In genomic region chr14:22848391-22849164, GRCh38 we compare ENCODE assay signal across 9 cellular contexts. TPM values are rescaled to one million over a fixed set of nuclear protein-coding genes. Genes with fewer than 3 reads are reported as not detected.
DNase-seq lines count a peak whose midpoint lies in the region; ATAC-seq and TF ChIP-seq lines count a peak whose summit lies in the region.
"Had no signal": no experiment of that assay in that cellular context is flagged by ENCODE, and none has a peak within 500 bp of the region (broad histone marks: within the 10 kb centered on the region; RNA-seq: fewer than 3 reads in every experiment).

No MANE protein-coding gene starts in this region.

- no peaks in the 10 kb centered on the region for H3K27me3 ChIP-seq in ascending aorta
- no peaks in the 10 kb centered on the region for H3K27me3 ChIP-seq in gastrocnemius medialis

- H3K9me3 ChIP-seq in ascending aorta (no peaks in the 10 kb centered on the region), gastrocnemius medialis (no peaks in the 10 kb centered on the region)

- TF ChIP-seq CTCF in GM13976 (IDR thresholded peaks at IDR 0.05; ENCODE audit: borderline replicate concordance, control extremely low read depth, extremely low read depth, insufficient read depth, missing control alignments) (no peak), ascending aorta (IDR thresholded peaks at IDR 0.05) (no peak), gastrocnemius medialis (IDR thresholded peaks at IDR 0.05 in 4 of 5, conservative IDR thresholded peaks at IDR 0.05 in 1 of 5) (no peak)

- peaks cover 33% of the 10 kb centered on the region in 2 donors for H3K36me3 ChIP-seq in ascending aorta
- H3K36me3 ChIP-seq in gastrocnemius medialis: peaks cover 0 to 5% of the 10 kb centered on the region in 2 donors

- H3K4me3 ChIP-seq in ascending aorta (peak overlapping the region; percentile 3 to 32), gastrocnemius medialis (peak overlapping the region in 1 of 4 donors; percentile 8)

- in situ Hi-C loops in GM13976 (cut with MboI; ENCODE audit: low sequenced_read_pairs, unreplicated experiment): no loop called here
- in situ Hi-C loops in gastrocnemius medialis (cut with MboI; ENCODE audit: low sequenced_read_pairs in 4 of 4): no loop called here

- H3K4me1 ChIP-seq in ascending aorta (peaks cover 48 to 66% of the 10 kb centered on the region in 2 donors), gastrocnemius medialis (peaks cover 42 to 47% of the 10 kb centered on the region in 2 donors)

- peak overlapping the region; percentile 87 to 91 for H3K27ac ChIP-seq in ascending aorta
- H3K27ac ChIP-seq in gastrocnemius medialis: peak overlapping the region; percentile 69 to 80 (median 78)

- intact Hi-C loops in ascending aorta (cut with DNase I) (loop anchor here (2.0 to 10.0 kb wide), 2 partner anchors 260 to 1374 kb away; partner anchors contain the start of genes DAD1, RAB2B and TOX4), left ventricle myocardium superior (cut with micrococcal nuclease) (no loop called here), gastrocnemius medialis (cut with DNase I; ENCODE audit: low total_unique reads) (loop anchor here (1.0 kb wide), 1 partner anchor 10 kb away; no protein-coding TSS in a partner anchor)

- peak; percentile 57 for ATAC-seq in left ventricle myocardium superior
- ATAC-seq in gastrocnemius medialis: peak; percentile 25 to 35
- ATAC-seq in GM19455 (IDR thresholded peaks at IDR 0.05; ENCODE audit: unreplicated experiment): no peak
- ATAC-seq in HG03432 (IDR thresholded peaks at IDR 0.05; ENCODE audit: unreplicated experiment): no peak

- no peak for TF ChIP-seq POLR2A in gastrocnemius medialis (IDR thresholded peaks at IDR 0.05)

- DNase-seq in GM13976 (ENCODE audit: low spot score) (peak; percentile 40), ascending aorta (ENCODE audit: low spot score in 2 of 2) (peak in 1 of 2 donors; percentile 90), left ventricle myocardium superior (peak; percentile 76), gastrocnemius medialis (peak; percentile 43 to 61), GM19240 (ENCODE audit: insufficient read length, low spot score) (no peak), AML-193 (lab: John Stamatoyannopoulos, UW) (no peak)
- DNase-seq: activated CD8-positive, alpha-beta memory T cell treated with anti-CD3 and anti-CD28 coated beads for 24 hours had no signal

RNA-seq across cellular contexts. Expression of gene MMP14, which starts 12.2 kb away (rescaled TPM):
- total RNA-seq in ascending aorta (178 TPM), left ventricle myocardium superior (19.9 TPM), gastrocnemius medialis (10 to 100 TPM; 14.9 to 29.7 (median 20.8) TPM)

RNA-seq across cellular contexts. Expression of gene MRPL52, which starts 18.9 kb away (rescaled TPM):
- total RNA-seq in ascending aorta (6.6 TPM), left ventricle myocardium superior (113 TPM), gastrocnemius medialis (100 to 1,000 TPM in 1 of 4 donors, 10 to 100 TPM in 3; 48.5 to 153 (median 89.0) TPM)

RNA-seq across cellular contexts. Expression of gene LRP10, which starts 23.0 kb away (rescaled TPM):
- total RNA-seq in ascending aorta: 214 TPM
- 61.9 TPM for total RNA-seq in left ventricle myocardium superior
- total RNA-seq in gastrocnemius medialis: 100 to 1,000 TPM in 1 of 4 donors, 10 to 100 TPM in 3; 31.1 to 109 (median 60.1) TPM

RNA-seq across cellular contexts. Expression of gene SLC7A7, which starts 33.3 kb away (rescaled TPM):
- total RNA-seq in ascending aorta (7.6 TPM), left ventricle myocardium superior (4.7 TPM), gastrocnemius medialis (1 to 10 TPM in 3 of 4 donors, under 1 TPM in 1; 0.68 to 5.3 (median 2.2) TPM)

RNA-seq across cellular contexts. Expression of gene REM2, which starts 34.4 kb away (rescaled TPM):
- total RNA-seq in ascending aorta: 1.9 TPM
- not detected for total RNA-seq in left ventricle myocardium superior
- total RNA-seq in gastrocnemius medialis: 1 to 10 TPM in 1 of 4 donors, not detected in 3; 1.1 TPM

Comparison
In these comparisons a context has a peak if more than half of its experiments do, and no peak if none do; other contexts are left out.
1. DNase-seq: peak in GM13976 (single experiment), left ventricle myocardium superior (single experiment) and gastrocnemius medialis (2 of 2); none in GM19240 (single experiment) and AML-193 (0 of 2).
2. ATAC-seq: peak in left ventricle myocardium superior (single experiment) and gastrocnemius medialis (2 of 2); none in GM19455 (single experiment) and HG03432 (single experiment).